In the genomic region with DNA sequence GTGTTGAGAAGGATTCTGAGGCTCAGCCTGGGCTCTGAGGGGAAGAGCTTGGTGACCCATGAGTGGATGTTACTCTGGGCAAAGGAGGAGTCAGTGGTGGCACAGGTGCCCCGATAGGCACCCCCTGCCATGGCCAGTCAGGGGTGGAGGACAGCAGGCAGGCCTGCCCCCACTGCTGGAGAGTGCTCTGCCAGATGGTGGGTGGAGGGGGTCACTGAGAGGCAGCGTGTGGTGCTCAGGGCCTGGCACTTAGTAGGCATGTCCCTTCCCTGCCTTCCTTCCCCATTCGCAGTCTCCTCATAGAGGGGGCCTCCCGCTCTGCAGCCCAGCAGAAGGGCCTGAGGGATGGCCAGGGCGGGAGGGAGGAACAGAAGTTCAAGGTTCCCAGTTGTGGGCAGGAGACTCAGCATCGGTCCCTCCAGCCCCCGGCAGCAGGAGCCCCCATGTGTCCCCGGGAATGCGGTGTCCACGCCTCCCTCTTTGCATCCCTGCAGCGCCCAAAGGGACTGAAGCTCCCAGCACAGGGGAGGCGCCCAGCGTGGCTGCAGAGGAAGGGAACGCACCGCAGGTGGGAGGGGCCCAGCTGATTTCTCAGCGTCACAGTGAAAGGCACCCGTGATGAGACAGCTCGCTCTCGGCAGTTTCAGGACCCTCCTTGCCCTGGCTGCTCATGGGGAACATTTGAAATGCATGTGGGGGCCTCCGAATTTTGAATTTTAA, we compare ENCODE assay signal across 12 cellular contexts. TPM values are rescaled to one million over a fixed set of nuclear protein-coding genes. Genes with fewer than 3 reads are reported as not detected.
A peak's percentile ranks its signal among the peaks of the same experiment; 100 is the strongest.
DNase-seq lines count a peak whose midpoint lies in the region; ATAC-seq and TF ChIP-seq lines count a peak whose summit lies in the region.
"Had no signal": no experiment of that assay in that cellular context is flagged by ENCODE, and none has a peak within 500 bp of the region (broad histone marks: within the 10 kb centered on the region; RNA-seq: fewer than 3 reads in every experiment).

No MANE protein-coding gene starts in this region.

- no peaks in the 10 kb centered on the region for H3K36me3 Mint-ChIP-seq in activated naive CD4-positive, alpha-beta T cell treated with anti-CD3 and anti-CD28 coated beads, Interleukin-2, amount 10 ng/mL, durations not matched to agents 7 days and 5 days
- H3K36me3 Mint-ChIP-seq in osteocyte (ENCODE audit: unreplicated experiment) = no peaks in the 10 kb centered on the region
- H3K36me3 Mint-ChIP-seq: immature natural killer cell had no signal

- no peak overlapping the region for H3K27ac Mint-ChIP-seq in activated naive CD4-positive, alpha-beta T cell treated with anti-CD3 and anti-CD28 coated beads, Interleukin-2, amount 10 ng/mL, durations not matched to agents 7 days and 5 days
- H3K27ac Mint-ChIP-seq in osteocyte (ENCODE audit: unreplicated experiment) = peak overlapping the region; percentile 62
- H3K27ac Mint-ChIP-seq: activated CD4-positive, alpha-beta memory T cell treated with anti-CD3 and anti-CD28 coated beads, Interleukin-2, amount 10 ng/mL, durations not matched to agents 7 days and 5 days; immature natural killer cell had no signal

- no peak for ATAC-seq in HG03521 (IDR thresholded peaks at IDR 0.05; ENCODE audit: unreplicated experiment)

- peaks cover 46% of the 10 kb centered on the region for H3K27me3 Mint-ChIP-seq in activated naive CD4-positive, alpha-beta T cell treated with anti-CD3 and anti-CD28 coated beads, Interleukin-2, amount 10 ng/mL, durations not matched to agents 7 days and 5 days
- H3K27me3 Mint-ChIP-seq in osteocyte (ENCODE audit: unreplicated experiment) = no peaks in the 10 kb centered on the region

- no peaks in the 10 kb centered on the region for H3K9me3 Mint-ChIP-seq in activated naive CD4-positive, alpha-beta T cell treated with anti-CD3 and anti-CD28 coated beads, Interleukin-2, amount 10 ng/mL, durations not matched to agents 7 days and 5 days
- H3K9me3 Mint-ChIP-seq in osteocyte (ENCODE audit: unreplicated experiment) = no peaks in the 10 kb centered on the region
- H3K9me3 Mint-ChIP-seq: activated CD4-positive, alpha-beta memory T cell treated with anti-CD3 and anti-CD28 coated beads, Interleukin-2, amount 10 ng/mL, durations not matched to agents 7 days and 5 days had no signal

- no peak for TF ChIP-seq CTCF in dorsolateral prefrontal cortex (IDR thresholded peaks at IDR 0.05 in 54 of 56, conservative IDR thresholded peaks at IDR 0.05 in 2 of 56; ENCODE audit: low read depth in 1 of 56, partially characterized antibody in 56 of 56)
- TF ChIP-seq CTCF in osteocyte (IDR thresholded peaks at IDR 0.05) = no peak
- TF ChIP-seq CTCF in uterus (IDR thresholded peaks at IDR 0.05) = no peak

- no peak for TF ChIP-seq POLR2A in uterus (IDR thresholded peaks at IDR 0.05)

- H3K4me3 ChIP-seq in dorsolateral prefrontal cortex (no peak overlapping the region), uterus (no peak overlapping the region)

- intact Hi-C loops in dorsolateral prefrontal cortex (cut with DNase I) (no loop called here), uterus (cut with DNase I; ENCODE audit: low total_unique reads) (no loop called here)

- H3K27me3 ChIP-seq in dorsolateral prefrontal cortex (peaks cover 0 to 14% (median 0%) of the 10 kb centered on the region in 45 donors), uterus (no peaks in the 10 kb centered on the region)

- peak overlapping the region in 52 of 59 donors; percentile 1 to 94 (median 78) for H3K27ac ChIP-seq in dorsolateral prefrontal cortex
- H3K27ac ChIP-seq in uterus = peak overlapping the region; percentile 72 to 85

- H3K9me3 ChIP-seq in uterus = no peaks in the 10 kb centered on the region

- H3K4me1 Mint-ChIP-seq in activated naive CD4-positive, alpha-beta T cell treated with anti-CD3 and anti-CD28 coated beads, Interleukin-2, amount 10 ng/mL, durations not matched to agents 7 days and 5 days = peaks cover 6% of the 10 kb centered on the region
- peaks cover 37% of the 10 kb centered on the region for H3K4me1 Mint-ChIP-seq in osteocyte (ENCODE audit: unreplicated experiment)

- H3K4me3 Mint-ChIP-seq in activated naive CD4-positive, alpha-beta T cell treated with anti-CD3 and anti-CD28 coated beads, Interleukin-2, amount 10 ng/mL, durations not matched to agents 7 days and 5 days = no peak overlapping the region
- no peak overlapping the region for H3K4me3 Mint-ChIP-seq in osteocyte (ENCODE audit: unreplicated experiment)
- H3K4me3 Mint-ChIP-seq: activated CD4-positive, alpha-beta memory T cell treated with anti-CD3 and anti-CD28 coated beads, Interleukin-2, amount 10 ng/mL, durations not matched to agents 7 days and 5 days; immature natural killer cell had no signal

- DNase-seq in activated naive CD4-positive, alpha-beta T cell treated with anti-CD3 and anti-CD28 coated beads, Interleukin-2, amount 10 ng/mL, durations not matched to agents 7 days and 5 days = peak; percentile 46
- no peak for DNase-seq in activated naive CD4-positive, alpha-beta T cell (lab: John Stamatoyannopoulos, UW)
- DNase-seq in dorsolateral prefrontal cortex (peak in 7 of 10 donors; percentile 25 to 78 (median 56)), osteocyte (ENCODE audit: extremely low spot score, unreplicated experiment) (peak; percentile 70), uterus (peak; percentile 16 to 23), inferior parietal cortex (ENCODE audit: extremely low spot score) (no peak), NCI-H2227 treated with DMSO at 0.1 percent for 48 hours (lab: John Stamatoyannopoulos, UW) (no peak)
- DNase-seq: activated CD4-positive, alpha-beta memory T cell treated with anti-CD3 and anti-CD28 coated beads, Interleukin-2, amount 10 ng/mL, durations not matched to agents 7 days and 5 days; GF-D8; immature natural killer cell; NCI-H526 had no signal

- CTCF ChIA-PET in activated naive CD4-positive, alpha-beta T cell treated with anti-CD3 and anti-CD28 coated beads, Interleukin-2, amount 10 ng/mL, durations not matched to agents 7 days and 5 days (lab: Charles Lee) = interaction anchor here (1.0 kb wide), 1 partner anchor 9 kb away, joined by 3 read pairs; no protein-coding TSS in a partner anchor

- H3K4me1 ChIP-seq in uterus = peaks cover 5 to 27% of the 10 kb centered on the region in 2 donors

- no peaks in the 10 kb centered on the region for H3K36me3 ChIP-seq in uterus

RNA-seq across cellular contexts. Expression of gene SNED1, which starts 5.7 kb away (rescaled TPM):
- total RNA-seq in dorsolateral prefrontal cortex = 10 to 100 TPM; 19.4 to 99.0 (median 47.6) TPM
- 17.6 and 19.4 TPM in 2 replicates for total RNA-seq in osteocyte
- 10 to 100 TPM; 18.5 to 87.1 (median 21.9) TPM for total RNA-seq in uterus

Comparison
In these comparisons a context has a peak if more than half of its experiments do, and no peak if none do; other contexts are left out.
1. DNase-seq: peak in activated naive CD4-positive, alpha-beta T cell treated with anti-CD3 and anti-CD28 coated beads, Interleukin-2, amount 10 ng/mL, durations not matched to agents 7 days and 5 days (single experiment), dorsolateral prefrontal cortex (7 of 10), osteocyte (single experiment) and uterus (2 of 2); none in activated naive CD4-positive, alpha-beta T cell (0 of 4), inferior parietal cortex (single experiment) and NCI-H2227 treated with DMSO at 0.1 percent for 48 hours (single experiment).